ENCODE assay signal across 28 cellular contexts in genomic region chr18:55093808-55094207, GRCh38.
"Had no signal": no experiment of that assay in that cellular context is flagged by ENCODE, and none has a peak within 500 bp of the region (broad histone marks: within the 10 kb centered on the region; RNA-seq: fewer than 3 reads in every experiment).

No MANE protein-coding gene starts in this region.

- H3K9me3 ChIP-seq: left lung, lower lobe of right lung, neutrophil, psoas muscle, right atrium auricular region, right lobe of liver, suprapubic skin, thoracic aorta, tibial artery, uterus had no signal

- H3K36me3 ChIP-seq: left lung, lower lobe of right lung, neural progenitor cell, neutrophil, right atrium auricular region, right lobe of liver, suprapubic skin, thoracic aorta, tibial artery, uterus had no signal

- H3K27me3 ChIP-seq: left lung, neural progenitor cell, neutrophil, right atrium auricular region, right lobe of liver, suprapubic skin, tibial artery, uterus had no signal

- H3K79me2 ChIP-seq: parathyroid adenoma had no signal

- H3K4me2 ChIP-seq: neural progenitor cell, smooth muscle cell had no signal

- H3K27ac ChIP-seq: left lung, lower lobe of right lung, neural progenitor cell, neutrophil, parathyroid adenoma, psoas muscle, right atrium auricular region, right lobe of liver, suprapubic skin, thoracic aorta, tibial artery, uterus had no signal

- H2AFZ ChIP-seq: neural progenitor cell, parathyroid adenoma had no signal

- H3K4me3 ChIP-seq: left lung, lower lobe of right lung, neural progenitor cell, psoas muscle, right atrium auricular region, right lobe of liver, smooth muscle cell, suprapubic skin, thoracic aorta, tibial artery, uterus had no signal

- H3K9ac ChIP-seq: neural progenitor cell, parathyroid adenoma had no signal

- ATAC-seq: left lung, lower lobe of right lung, natural killer cell, psoas muscle, right lobe of liver had no signal

- DNase-seq: hypothalamus; immature natural killer cell; kidney; left colon; left lung; lower lobe of right lung; mammary epithelial cell; mesendoderm; naive B cell; natural killer cell; nephron progenitor cell; occipital lobe; psoas muscle; right lobe of liver; stimulated activated CD4-positive, alpha-beta T cell treated with anti-CD3 and anti-CD28 coated beads, Interleukin-1b, Interleukin-23, amount 100 ng/mL, for 48 hours; stimulated activated CD4-positive, alpha-beta T cell treated with anti-CD3 and anti-CD28 coated beads, Interleukin-2, amount 100 ng/mL, for 48 hours; stimulated activated CD4-positive, alpha-beta T cell treated with anti-CD3 and anti-CD28 coated beads, Interleukin-4, amount 100 ng/mL, for 4 hours; stimulated activated CD8-positive, alpha-beta memory T cell treated with anti-CD3 and anti-CD28 coated beads, Interleukin-4, amount 100 ng/mL, for 48 hours; stimulated activated naive CD4-positive, alpha-beta T cell; tibial artery; uterus had no signal

- H3K4me1 ChIP-seq: left lung, lower lobe of right lung, neural progenitor cell, psoas muscle, right atrium auricular region, suprapubic skin, tibial artery, uterus had no signal
